Comparison of ENCODE assay signal across 12 cellular contexts in the genomic region with DNA sequence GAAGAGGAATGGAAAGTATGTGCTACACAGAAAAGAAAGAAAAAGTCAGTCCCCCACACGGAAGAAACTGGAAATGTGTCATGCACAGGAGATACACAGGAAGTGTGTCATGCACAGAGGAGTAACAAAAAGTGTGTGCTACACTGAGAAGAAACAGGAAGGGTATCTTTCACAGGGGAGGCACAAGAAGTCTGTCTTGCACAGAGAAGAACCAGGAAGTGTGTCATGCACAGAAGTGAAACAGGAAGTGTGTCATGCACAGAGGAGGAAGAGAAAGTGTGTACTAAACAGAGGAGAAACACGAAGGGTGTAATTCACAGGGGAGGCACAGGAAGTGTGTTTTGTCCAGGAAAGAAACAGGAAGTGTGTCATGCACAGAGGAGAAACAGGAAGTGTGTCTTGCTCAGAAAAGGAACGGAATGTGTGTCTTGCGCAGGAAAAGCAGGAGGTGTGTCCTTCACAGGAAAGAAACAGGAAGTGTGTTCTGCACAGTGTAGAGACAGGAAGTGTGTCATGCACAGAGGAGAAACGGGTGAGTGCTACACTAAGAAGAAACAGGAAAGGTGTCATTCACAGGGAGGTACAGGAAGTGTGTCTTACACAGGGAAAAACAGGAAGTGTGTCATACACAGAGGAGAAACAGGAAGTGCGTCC.
DNase-seq lines count a peak whose midpoint lies in the region; ATAC-seq lines count a peak whose summit lies in the region.
"Had no signal": no experiment of that assay in that cellular context is flagged by ENCODE, and none has a peak within 500 bp of the region (broad histone marks: within the 10 kb centered on the region; RNA-seq: fewer than 3 reads in every experiment).

No MANE protein-coding gene starts in this region.

- H3K36me3 ChIP-seq in CD4-positive, CD25-positive, alpha-beta regulatory T cell (ENCODE audit: control insufficient read depth, insufficient read depth, low read length): no peaks in the 10 kb centered on the region
- no peaks in the 10 kb centered on the region for H3K36me3 ChIP-seq in MG63
- H3K36me3 ChIP-seq: gastrocnemius medialis had no signal

- no peaks in the 10 kb centered on the region for H3K27me3 ChIP-seq in CD4-positive, CD25-positive, alpha-beta regulatory T cell (ENCODE audit: control insufficient read depth, insufficient read depth, low read length)
- H3K27me3 ChIP-seq in MG63: no peaks in the 10 kb centered on the region
- H3K27me3 ChIP-seq: gastrocnemius medialis had no signal

- H3K27ac ChIP-seq in CD4-positive, CD25-positive, alpha-beta regulatory T cell (ENCODE audit: insufficient read depth, low read length, poor library complexity, severe bottlenecking): peak overlapping the region; percentile 58
- H3K27ac ChIP-seq: gastrocnemius medialis had no signal

- peak in 2 of 3 donors; percentile 21 to 46 for DNase-seq in CD4-positive, CD25-positive, alpha-beta regulatory T cell
- peak; percentile 33 for DNase-seq in NAMALWA (ENCODE audit: low spot score)
- DNase-seq in activated CD8-positive, alpha-beta T cell treated with anti-CD3 and anti-CD28 coated beads, Interleukin-2, amount 10 ng/mL, durations not matched to agents 7 days and 5 days: no peak
- no peak for DNase-seq in MG63
- DNase-seq in inferior parietal cortex (ENCODE audit: extremely low spot score): no peak
- DNase-seq in effector CD4-positive, alpha-beta T cell: no peak
- DNase-seq: gastrocnemius medialis, NCI-H1105 had no signal

- no peaks in the 10 kb centered on the region for H3K36me3 Mint-ChIP-seq in CD4-positive, CD25-positive, alpha-beta regulatory T cell
- H3K36me3 Mint-ChIP-seq in activated CD8-positive, alpha-beta T cell treated with anti-CD3 and anti-CD28 coated beads, Interleukin-2, amount 10 ng/mL, durations not matched to agents 7 days and 5 days (ENCODE audit: low read depth): peaks cover 4% of the 10 kb centered on the region
- H3K36me3 Mint-ChIP-seq: CD14-positive monocyte had no signal

- CTCF ChIA-PET in activated CD8-positive, alpha-beta T cell treated with anti-CD3 and anti-CD28 coated beads, Interleukin-2, amount 10 ng/mL, durations not matched to agents 7 days and 5 days (lab: Charles Lee): no interaction called here

- no peaks in the 10 kb centered on the region for H3K4me1 ChIP-seq in CD4-positive, CD25-positive, alpha-beta regulatory T cell (ENCODE audit: control insufficient read depth, insufficient read depth, low read length, poor library complexity, severe bottlenecking)
- H3K4me1 ChIP-seq: gastrocnemius medialis had no signal

- peaks cover 13 to 32% of the 10 kb centered on the region in 2 experiments for H3K9me3 ChIP-seq in CD4-positive, CD25-positive, alpha-beta regulatory T cell (ENCODE audit: control insufficient read depth in 2 of 2, low read length in 2 of 2)
- H3K9me3 ChIP-seq in MG63: no peaks in the 10 kb centered on the region
- H3K9me3 ChIP-seq: gastrocnemius medialis had no signal

- H3K4me3 Mint-ChIP-seq in CD4-positive, CD25-positive, alpha-beta regulatory T cell: no peak overlapping the region
- H3K4me3 Mint-ChIP-seq in activated CD8-positive, alpha-beta T cell treated with anti-CD3 and anti-CD28 coated beads, Interleukin-2, amount 10 ng/mL, durations not matched to agents 7 days and 5 days: no peak overlapping the region
- H3K4me3 Mint-ChIP-seq: CD14-positive monocyte had no signal

- peak; percentile 53 to 77 for ATAC-seq in CD4-positive, CD25-positive, alpha-beta regulatory T cell (ENCODE audit: low read depth in 2 of 2)
- ATAC-seq in GM18867 (IDR thresholded peaks at IDR 0.05; ENCODE audit: unreplicated experiment) (peak; percentile 42), GM21619 (IDR thresholded peaks at IDR 0.05; ENCODE audit: unreplicated experiment) (no peak)
- ATAC-seq in activated CD8-positive, alpha-beta T cell treated with anti-CD3 and anti-CD28 coated beads, Interleukin-2, amount 10 ng/mL, durations not matched to agents 7 days and 5 days: peak; percentile 65
- ATAC-seq: gastrocnemius medialis had no signal

- no peaks in the 10 kb centered on the region for H3K27me3 Mint-ChIP-seq in CD4-positive, CD25-positive, alpha-beta regulatory T cell
- no peaks in the 10 kb centered on the region for H3K27me3 Mint-ChIP-seq in activated CD8-positive, alpha-beta T cell treated with anti-CD3 and anti-CD28 coated beads, Interleukin-2, amount 10 ng/mL, durations not matched to agents 7 days and 5 days (ENCODE audit: low read depth)

- POLR2A ChIA-PET in activated CD8-positive, alpha-beta T cell treated with anti-CD3 and anti-CD28 coated beads, Interleukin-2, amount 10 ng/mL, durations not matched to agents 7 days and 5 days (lab: Charles Lee): no interaction called here

- H3K27ac Mint-ChIP-seq in CD4-positive, CD25-positive, alpha-beta regulatory T cell: no peak overlapping the region
- no peak overlapping the region for H3K27ac Mint-ChIP-seq in activated CD8-positive, alpha-beta T cell treated with anti-CD3 and anti-CD28 coated beads, Interleukin-2, amount 10 ng/mL, durations not matched to agents 7 days and 5 days
- H3K27ac Mint-ChIP-seq: activated T-helper 2 cell treated with anti-CD3 and anti-CD28 coated beads, Interferon-gamma antibody, Interleukin-2, Interleukin-4, amounts not matched to agents 10 μg/mL and 5 μg/mL and 100 μg/mL, durations not matched to agents 14 hours and 24 hours and 36 hours; CD14-positive monocyte had no signal

- no peaks in the 10 kb centered on the region for H3K4me1 Mint-ChIP-seq in CD4-positive, CD25-positive, alpha-beta regulatory T cell
- peaks cover 1% of the 10 kb centered on the region for H3K4me1 Mint-ChIP-seq in activated CD8-positive, alpha-beta T cell treated with anti-CD3 and anti-CD28 coated beads, Interleukin-2, amount 10 ng/mL, durations not matched to agents 7 days and 5 days (ENCODE audit: low read depth)
- H3K4me1 Mint-ChIP-seq: CD14-positive monocyte had no signal

- H3K9me3 Mint-ChIP-seq in CD4-positive, CD25-positive, alpha-beta regulatory T cell: peaks cover 0 to 18% (median 1%) of the 10 kb centered on the region in 7 donors
- H3K9me3 Mint-ChIP-seq in activated CD8-positive, alpha-beta T cell treated with anti-CD3 and anti-CD28 coated beads, Interleukin-2, amount 10 ng/mL, durations not matched to agents 7 days and 5 days (ENCODE audit: insufficient read depth): peaks cover 4% of the 10 kb centered on the region

- H3K4me3 ChIP-seq in CD4-positive, CD25-positive, alpha-beta regulatory T cell (ENCODE audit: low read depth, low read length): peak overlapping the region; percentile 47
- H3K4me3 ChIP-seq in MG63: no peak overlapping the region
- H3K4me3 ChIP-seq: gastrocnemius medialis had no signal

Comparison
In these comparisons a context has a peak if more than half of its experiments do, and no peak if none do; other contexts are left out.
1. DNase-seq: peak in CD4-positive, CD25-positive, alpha-beta regulatory T cell (2 of 3) and NAMALWA (single experiment); none in activated CD8-positive, alpha-beta T cell treated with anti-CD3 and anti-CD28 coated beads, Interleukin-2, amount 10 ng/mL, durations not matched to agents 7 days and 5 days (single experiment), MG63 (single experiment), inferior parietal cortex (single experiment) and effector CD4-positive, alpha-beta T cell (single experiment).